14 cellular contexts compared by ENCODE assay signal in the genomic region with DNA sequence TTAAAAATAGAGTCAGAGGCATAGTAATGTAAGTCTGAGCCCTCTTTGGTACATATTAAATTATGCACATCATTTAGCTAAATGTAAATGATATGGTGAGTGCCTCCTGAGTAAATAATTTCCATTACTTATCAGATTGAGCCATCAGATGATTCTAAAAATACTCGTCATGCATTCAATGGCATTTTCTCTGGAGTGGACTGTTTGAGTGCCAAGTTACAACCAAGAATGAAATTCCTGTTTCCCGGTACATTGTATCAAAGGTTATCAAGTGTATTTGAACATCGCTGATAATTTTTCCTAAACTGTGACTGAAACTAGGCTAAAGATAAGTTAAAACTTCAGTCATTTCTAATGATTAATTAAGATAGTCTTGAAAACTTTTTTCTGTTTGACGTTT.
DNase-seq lines count a peak whose midpoint lies in the region; ATAC-seq and TF ChIP-seq lines count a peak whose summit lies in the region.
"Had no signal": no experiment of that assay in that cellular context is flagged by ENCODE, and none has a peak within 500 bp of the region (broad histone marks: within the 10 kb centered on the region; RNA-seq: fewer than 3 reads in every experiment).

No MANE protein-coding gene starts in this region.

- H3K9me3 Mint-ChIP-seq in WTC11: no peaks in the 10 kb centered on the region
- H3K9me3 Mint-ChIP-seq: CD8-positive, alpha-beta T cell had no signal

- intact Hi-C loops in mucosa of descending colon (cut with DNase I, micrococcal nuclease): no loop called here

- peaks cover 7% of the 10 kb centered on the region; the same call in 1 of the 2 replicates for H3K36me3 Mint-ChIP-seq in WTC11

- peak overlapping the region; percentile 46 for H3K4me2 ChIP-seq in hepatocyte

- H3K27ac ChIP-seq in SK-N-MC (peak overlapping the region; percentile 94), hepatocyte (peak overlapping the region; percentile 2)
- H3K27ac ChIP-seq: HL-60 had no signal

- TF ChIP-seq CTCF in hepatocyte (IDR thresholded peaks at IDR 0.05; ENCODE audit: poor library complexity) (no peak), mucosa of descending colon (IDR thresholded peaks at IDR 0.05) (no peak), GM10248 (IDR thresholded peaks at IDR 0.05; ENCODE audit: control extremely low read depth, extremely low read depth, low read depth, missing control alignments) (no peak), WTC11 (IDR thresholded peaks at IDR 0.05) (no peak)

- H3K4me1 Mint-ChIP-seq in WTC11: peaks cover 10% of the 10 kb centered on the region; the same call in 1 of the 2 replicates

- H3K4me1 ChIP-seq in hepatocyte (ENCODE audit: insufficient read depth) (no peaks in the 10 kb centered on the region), mucosa of descending colon (ENCODE audit: low read depth) (no peaks in the 10 kb centered on the region)

- no peaks in the 10 kb centered on the region for H3K79me2 ChIP-seq in hepatocyte

- H3K4me3 Mint-ChIP-seq in WTC11: no peak overlapping the region
- H3K4me3 Mint-ChIP-seq: CD8-positive, alpha-beta T cell had no signal

- no peak overlapping the region for H2AFZ ChIP-seq in hepatocyte

- no peak overlapping the region for H3K27ac Mint-ChIP-seq in WTC11

- peak; percentile 31 for ATAC-seq in mucosa of descending colon
- ATAC-seq in WTC11: no peak
- ATAC-seq: CD8-positive, alpha-beta T cell; Right ventricle myocardium inferior had no signal

- no peaks in the 10 kb centered on the region for H4K20me1 ChIP-seq in hepatocyte (ENCODE audit: insufficient read depth, poor library complexity, severe bottlenecking)

- DNase-seq in SK-N-MC (ENCODE audit: low read depth, low spot score): no peak
- peak; percentile 10 for DNase-seq in amniotic epithelial cell (ENCODE audit: low read depth)
- no peak for DNase-seq in hepatocyte (ENCODE audit: low spot score)
- no peak for DNase-seq in mucosa of descending colon
- no peak for DNase-seq in SKM-1 (lab: John Stamatoyannopoulos, UW; ENCODE audit: unreplicated experiment)
- no peak for DNase-seq in GM10248 (ENCODE audit: extremely low spot score)
- no peak for DNase-seq in activated CD4-positive, CD25-positive, alpha-beta regulatory T cell (lab: John Stamatoyannopoulos, UW)
- DNase-seq in WTC11 (ENCODE audit: low spot score): no peak
- DNase-seq: CD8-positive, alpha-beta T cell; GOT3; KBM-7; NCI-H1048 had no signal

- no peaks in the 10 kb centered on the region for H3K9me3 ChIP-seq in SK-N-MC (ENCODE audit: low read depth, low read length)
- H3K9me3 ChIP-seq in hepatocyte (ENCODE audit: low read depth): no peaks in the 10 kb centered on the region
- H3K9me3 ChIP-seq in mucosa of descending colon: no peaks in the 10 kb centered on the region

- POLR2A ChIA-PET in GM10248 (lab: Yijun Ruan, JAX): no interaction called here
- POLR2A ChIA-PET in WTC11 (lab: Charles Lee): no interaction called here

- H3K27me3 Mint-ChIP-seq in WTC11 (ENCODE audit: low read depth): no peaks in the 10 kb centered on the region

- 57% methylated on average over 4 of the region's 4 CpGs for whole genome bisulfite sequencing in hepatocyte (ENCODE audit: low lambda C conversion rate, missing lambda C conversion rate)

- CTCF ChIA-PET in GM10248 (lab: Yijun Ruan, JAX) (interaction anchor here (2.1 kb wide), 1 partner anchor 16 kb away, joined by 6 read pairs; no protein-coding TSS in a partner anchor), WTC11 (lab: Charles Lee) (interaction anchor here (1.8 kb wide), 1 partner anchor 17 kb away, joined by 5 read pairs; no protein-coding TSS in a partner anchor)

- H3K27me3 ChIP-seq in hepatocyte: no peaks in the 10 kb centered on the region

- H3K9ac ChIP-seq in SK-N-MC (ENCODE audit: insufficient read length): peak overlapping the region; percentile 29

- H3K36me3 ChIP-seq in SK-N-MC (ENCODE audit: insufficient read depth, low read length): peaks cover 15% of the 10 kb centered on the region
- H3K36me3 ChIP-seq in hepatocyte (replicated peaks; ENCODE audit: insufficient read depth, low read depth): no peaks in the 10 kb centered on the region
- no peaks in the 10 kb centered on the region for H3K36me3 ChIP-seq in mucosa of descending colon (ENCODE audit: low read depth)

- H3K4me3 ChIP-seq in SK-N-MC (peak overlapping the region; percentile 40), hepatocyte (no peak overlapping the region), mucosa of descending colon (no peak overlapping the region)

- H3K9me2 ChIP-seq in hepatocyte (replicated peaks; ENCODE audit: insufficient read depth): no peaks in the 10 kb centered on the region

TF ChIP-seq in WTC11, 78 proteins besides CTCF, POLR2A, EP300 and RAD21:
- TF ChIP-seq PRRX2 (CRISPR knock-in tag; IDR thresholded peaks at IDR 0.05) (no peak), FOXP1 (CRISPR knock-in tag; IDR thresholded peaks at IDR 0.05; ENCODE audit: borderline replicate concordance) (no peak), KAT7 (CRISPR knock-in tag; IDR thresholded peaks at IDR 0.05; ENCODE audit: borderline replicate concordance) (no peak), GABPB1 (CRISPR knock-in tag; IDR thresholded peaks at IDR 0.05) (no peak)
- TF ChIP-seq, protein P1, sequence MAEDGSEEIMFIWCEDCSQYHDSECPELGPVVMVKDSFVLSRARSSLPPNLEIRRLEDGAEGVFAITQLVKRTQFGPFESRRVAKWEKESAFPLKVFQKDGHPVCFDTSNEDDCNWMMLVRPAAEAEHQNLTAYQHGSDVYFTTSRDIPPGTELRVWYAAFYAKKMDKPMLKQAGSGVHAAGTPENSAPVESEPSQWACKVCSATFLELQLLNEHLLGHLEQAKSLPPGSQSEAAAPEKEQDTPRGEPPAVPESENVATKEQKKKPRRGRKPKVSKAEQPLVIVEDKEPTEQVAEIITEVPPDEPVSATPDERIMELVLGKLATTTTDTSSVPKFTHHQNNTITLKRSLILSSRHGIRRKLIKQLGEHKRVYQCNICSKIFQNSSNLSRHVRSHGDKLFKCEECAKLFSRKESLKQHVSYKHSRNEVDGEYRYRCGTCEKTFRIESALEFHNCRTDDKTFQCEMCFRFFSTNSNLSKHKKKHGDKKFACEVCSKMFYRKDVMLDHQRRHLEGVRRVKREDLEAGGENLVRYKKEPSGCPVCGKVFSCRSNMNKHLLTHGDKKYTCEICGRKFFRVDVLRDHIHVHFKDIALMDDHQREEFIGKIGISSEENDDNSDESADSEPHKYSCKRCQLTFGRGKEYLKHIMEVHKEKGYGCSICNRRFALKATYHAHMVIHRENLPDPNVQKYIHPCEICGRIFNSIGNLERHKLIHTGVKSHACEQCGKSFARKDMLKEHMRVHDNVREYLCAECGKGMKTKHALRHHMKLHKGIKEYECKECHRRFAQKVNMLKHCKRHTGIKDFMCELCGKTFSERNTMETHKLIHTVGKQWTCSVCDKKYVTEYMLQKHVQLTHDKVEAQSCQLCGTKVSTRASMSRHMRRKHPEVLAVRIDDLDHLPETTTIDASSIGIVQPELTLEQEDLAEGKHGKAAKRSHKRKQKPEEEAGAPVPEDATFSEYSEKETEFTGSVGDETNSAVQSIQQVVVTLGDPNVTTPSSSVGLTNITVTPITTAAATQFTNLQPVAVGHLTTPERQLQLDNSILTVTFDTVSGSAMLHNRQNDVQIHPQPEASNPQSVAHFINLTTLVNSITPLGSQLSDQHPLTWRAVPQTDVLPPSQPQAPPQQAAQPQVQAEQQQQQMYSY (CRISPR knock-in tag; IDR thresholded peaks at IDR 0.05): no peak
TF ChIP-seq in WTC11: peak in this region for 0.
